ENCODE assay signal across 8 cellular contexts in genomic region chr17:30697619-30698460, GRCh38.
A peak's percentile ranks its signal among the peaks of the same experiment; 100 is the strongest.
DNase-seq lines count a peak whose midpoint lies in the region; ATAC-seq and TF ChIP-seq lines count a peak whose summit lies in the region.
"Not testable (repeated sequence)": the region's sequence is repeated elsewhere in the genome, so short reads cannot be mapped to it uniquely, and the experiment has no call there.

No MANE protein-coding gene starts in this region.

- not testable (repeated sequence) for H3K4me1 ChIP-seq in CD4-positive, alpha-beta memory T cell (ENCODE audit: insufficient read depth, low read length)

- peak; percentile 89 for ATAC-seq in T-helper 17 cell
- ATAC-seq in activated naive CD4-positive, alpha-beta T cell treated with anti-CD3 and anti-CD28 coated beads, Interleukin-2, amount 50 U/mL, for 72 hours: peak; percentile 87 to 90

- H3K36me3 ChIP-seq in CD4-positive, alpha-beta memory T cell (ENCODE audit: insufficient read depth, low read length): not testable (repeated sequence)

- H3K9me3 Mint-ChIP-seq in CD4-positive, alpha-beta memory T cell; activated naive CD4-positive, alpha-beta T cell treated with anti-CD3 and anti-CD28 coated beads, Interleukin-2, amount 50 U/mL, for 72 hours; nephron: not testable (repeated sequence)

- H3K9me3 ChIP-seq in CD4-positive, alpha-beta memory T cell (ENCODE audit: control insufficient read depth in 1 of 2, low read length in 2 of 2); T-helper 17 cell (ENCODE audit: control insufficient read depth, low read length, poor library complexity, severe bottlenecking): not testable (repeated sequence)

- peak; percentile 70 to 79 (median 73) for DNase-seq in CD4-positive, alpha-beta memory T cell
- not testable (repeated sequence) for DNase-seq in HFF-Myc (ENCODE audit: extremely low read depth, low read depth)
- DNase-seq in NCI-H2081 treated with DMSO at 0.1 percent for 48 hours (lab: John Stamatoyannopoulos, UW) (peak; percentile 23), T-helper 17 cell (peak; percentile 66 to 76 (median 69)), foreskin melanocyte (peak; percentile 39)
- peak; percentile 67 to 83 for DNase-seq in activated naive CD4-positive, alpha-beta T cell treated with anti-CD3 and anti-CD28 coated beads, Interleukin-2, amount 50 U/mL, for 72 hours (ENCODE audit: low spot score in 2 of 2)
- DNase-seq in stimulated activated CD8-positive, alpha-beta memory T cell treated with anti-CD3 and anti-CD28 coated beads, Interleukin-4, amount 100 ng/mL, for 48 hours: peak; percentile 82

- H3K27me3 ChIP-seq in CD4-positive, alpha-beta memory T cell (ENCODE audit: insufficient read depth, low read length): not testable (repeated sequence)

- peak; percentile 80 for TF ChIP-seq CTCF in HFF-Myc (IDR thresholded peaks at IDR 0.05; ENCODE audit: low read depth, low read length, missing control alignments)
- peak; percentile 86 to 94 (median 88) for TF ChIP-seq CTCF in nephron (IDR thresholded peaks at IDR 0.05; ENCODE audit: unreplicated experiment in 3 of 3)

- CTCF ChIA-PET in CD4-positive, alpha-beta memory T cell (lab: Charles Lee; ENCODE audit: partially characterized antibody): interaction anchor here (0.6 to 0.9 kb wide), 2 partner anchors 18 to 838 kb away, joined by 3 read pairs; no protein-coding TSS in a partner anchor

- peak overlapping the region in 1 of 2 donors; percentile 35 for H3K4me3 ChIP-seq in CD4-positive, alpha-beta memory T cell (ENCODE audit: low read length in 2 of 2)
- H3K4me3 ChIP-seq in HFF-Myc (replicated peaks; ENCODE audit: low read depth, low read length): peak overlapping the region; percentile 10; the same call in 1 of the 2 replicates

- intact Hi-C loops in CD4-positive, alpha-beta memory T cell (cut with micrococcal nuclease): not testable (repeated sequence)

- H3K27ac ChIP-seq in CD4-positive, alpha-beta memory T cell (ENCODE audit: low read depth, low read length): not testable (repeated sequence)

- peaks cover 7 to 13% (median 10%) of the 10 kb centered on the region in 4 donors for H3K4me1 Mint-ChIP-seq in CD4-positive, alpha-beta memory T cell
- peaks cover 10% of the 10 kb centered on the region for H3K4me1 Mint-ChIP-seq in T-helper 17 cell
- peaks cover 19% of the 10 kb centered on the region for H3K4me1 Mint-ChIP-seq in nephron

- not testable (repeated sequence) for H3K27me3 Mint-ChIP-seq in CD4-positive, alpha-beta memory T cell; T-helper 17 cell
- H3K27me3 Mint-ChIP-seq in nephron (ENCODE audit: low read depth): peaks cover 37% of the 10 kb centered on the region

- H3K27ac Mint-ChIP-seq in CD4-positive, alpha-beta memory T cell: peak overlapping the region in 4 of 7 donors; percentile 26 to 87 (median 58)
- H3K27ac Mint-ChIP-seq in T-helper 17 cell: peak overlapping the region; percentile 49
- not testable (repeated sequence) for H3K27ac Mint-ChIP-seq in activated naive CD4-positive, alpha-beta T cell treated with anti-CD3 and anti-CD28 coated beads, Interleukin-2, amount 50 U/mL, for 72 hours
- H3K27ac Mint-ChIP-seq in nephron: peak overlapping the region in 1 of 3 experiments; percentile 15

- not testable (repeated sequence) for H3K36me3 Mint-ChIP-seq in CD4-positive, alpha-beta memory T cell; T-helper 17 cell (ENCODE audit: low read depth); activated naive CD4-positive, alpha-beta T cell treated with anti-CD3 and anti-CD28 coated beads, Interleukin-2, amount 50 U/mL, for 72 hours; nephron (ENCODE audit: low read depth)

- H3K4me3 Mint-ChIP-seq in CD4-positive, alpha-beta memory T cell: peak overlapping the region; percentile 67 to 85 (median 80)
- H3K4me3 Mint-ChIP-seq in T-helper 17 cell (peak overlapping the region; percentile 81), nephron (peak overlapping the region; percentile 35 to 70 (median 57))

- POLR2A ChIA-PET in CD4-positive, alpha-beta memory T cell (lab: Charles Lee; ENCODE audit: partially characterized antibody): interaction anchor here (1.2 kb wide), 1 partner anchor 10 kb away, joined by 3 read pairs; no protein-coding TSS in a partner anchor
